1 cellular context compared by ENCODE assay signal in genomic region chr22:46866591-46866990, GRCh38.
TF ChIP-seq lines count a peak whose summit lies in the region.

No MANE protein-coding gene starts in this region.

TF ChIP-seq in SK-N-SH treated with all-trans-retinoic acid at 6 μM for 48 hours, 23 proteins besides CTCF, POLR2A, EP300 and RAD21 (continued from another document):
- TF ChIP-seq CSRNP3 (CRISPR knock-in tag; IDR thresholded peaks at IDR 0.05) (no peak), ZNF70 (CRISPR knock-in tag; IDR thresholded peaks at IDR 0.05) (no peak), POU6F1 (CRISPR knock-in tag; IDR thresholded peaks at IDR 0.05; ENCODE audit: borderline replicate concordance, low read depth) (no peak), ZNF8 (CRISPR knock-in tag; IDR thresholded peaks at IDR 0.05) (no peak), CSDC2 (CRISPR knock-in tag; IDR thresholded peaks at IDR 0.05) (no peak), TOX (CRISPR knock-in tag; IDR thresholded peaks at IDR 0.05; ENCODE audit: borderline replicate concordance) (no peak)
